Comparison of ENCODE assay signal across 12 cellular contexts in genomic region chr19:15249560-15249874, GRCh38. TPM values are rescaled to one million over a fixed set of nuclear protein-coding genes. Genes with fewer than 3 reads are reported as not detected.
A peak's percentile ranks its signal among the peaks of the same experiment; 100 is the strongest.
DNase-seq lines count a peak whose midpoint lies in the region; ATAC-seq and TF ChIP-seq lines count a peak whose summit lies in the region.
"Had no signal": no experiment of that assay in that cellular context is flagged by ENCODE, and none has a peak within 500 bp of the region (broad histone marks: within the 10 kb centered on the region; RNA-seq: fewer than 3 reads in every experiment).

No MANE protein-coding gene starts in this region.

- no peak overlapping the region for H3K4ac ChIP-seq in neuronal stem cell (ENCODE audit: low read length)

- DNase-seq in breast epithelium (ENCODE audit: low spot score in 2 of 2) (no peak), MCF 10A (ENCODE audit: unreplicated experiment) (no peak), epithelial cell of prostate (ENCODE audit: low read depth, low spot score) (no peak), neuronal stem cell (ENCODE audit: low spot score) (no peak), upper lobe of left lung (no peak), NCI-H2196 (lab: John Stamatoyannopoulos, UW; ENCODE audit: unreplicated experiment) (no peak), NCI-H345 (lab: John Stamatoyannopoulos, UW) (no peak), NCI-H2227 treated with DMSO at 0.1 percent for 48 hours (lab: John Stamatoyannopoulos, UW) (no peak)
- DNase-seq: activated CD4-positive, alpha-beta T cell treated with anti-CD3 and anti-CD28 coated beads for 48 hours; GF-D8; SHP77 treated with DMSO at 0.1 percent for 48 hours had no signal

- no peak overlapping the region for H2BK15ac ChIP-seq in neuronal stem cell (ENCODE audit: low read length)

- H4K91ac ChIP-seq in neuronal stem cell (ENCODE audit: low read depth, low read length, poor library complexity), result peak overlapping the region; percentile 16

- no peak overlapping the region for H3K27ac Mint-ChIP-seq in MCF 10A (ENCODE audit: low read depth, unreplicated experiment)
- H3K27ac Mint-ChIP-seq: activated naive CD4-positive, alpha-beta T cell treated with anti-CD3 and anti-CD28 coated beads, Interleukin-2, amount 50 U/mL, for 24 hours had no signal

- TF ChIP-seq CTCF in breast epithelium (IDR thresholded peaks at IDR 0.05) (no peak), MCF 10A (IDR thresholded peaks at IDR 0.05; ENCODE audit: unreplicated experiment) (no peak), upper lobe of left lung (IDR thresholded peaks at IDR 0.05) (peak in 1 of 6 experiments; percentile 9)

- no peak overlapping the region for H4K8ac ChIP-seq in neuronal stem cell (ENCODE audit: low read depth, low read length)

- TF ChIP-seq POLR2A in breast epithelium (IDR thresholded peaks at IDR 0.05), result no peak
- TF ChIP-seq POLR2A in upper lobe of left lung (IDR thresholded peaks at IDR 0.05), result no peak

- TF ChIP-seq EP300 in upper lobe of left lung (IDR thresholded peaks at IDR 0.05), result no peak

- intact Hi-C loops in breast epithelium (cut with DNase I; ENCODE audit: low total_unique reads), result loop anchor here (10.0 kb wide), 1 partner anchor 65 kb away; no protein-coding TSS in a partner anchor
- intact Hi-C loops in MCF 10A (cut with micrococcal nuclease), result no loop called here

- H2BK12ac ChIP-seq in neuronal stem cell (ENCODE audit: low read length), result no peak overlapping the region

- no peak overlapping the region for H3K23ac ChIP-seq in neuronal stem cell (ENCODE audit: low read depth, low read length, poor library complexity)

- CTCF ChIA-PET in MCF 10A (lab: Yijun Ruan, JAX), result interaction anchor here (0.6 to 4.5 kb wide), 10 partner anchors 11 to 473 kb away, joined by 3 to 25 read pairs (median 4); no protein-coding TSS in a partner anchor

- no peak overlapping the region for H3K18ac ChIP-seq in neuronal stem cell (ENCODE audit: low read length)

- H3K79me1 ChIP-seq in neuronal stem cell (ENCODE audit: low read depth, low read length), result peaks cover 17% of the 10 kb centered on the region

- peaks cover 36 to 39% of the 10 kb centered on the region in 2 donors for H3K4me1 ChIP-seq in breast epithelium
- H3K4me1 ChIP-seq in neuronal stem cell (ENCODE audit: control insufficient read depth in 2 of 2, insufficient read depth in 1 of 2, low read depth in 1 of 2, low read length in 2 of 2), result peaks cover 0 to 26% of the 10 kb centered on the region in 2 donors
- peaks cover 38 to 50% (median 46%) of the 10 kb centered on the region in 4 donors for H3K4me1 ChIP-seq in upper lobe of left lung

- peaks cover 4% of the 10 kb centered on the region for H3K36me3 ChIP-seq in breast epithelium
- H3K36me3 ChIP-seq in neuronal stem cell (replicated peaks in 1 of 2; ENCODE audit: control insufficient read depth in 2 of 2, insufficient read depth in 2 of 2, low read length in 2 of 2), result peaks cover 64 to 98% of the 10 kb centered on the region in 2 donors
- H3K36me3 ChIP-seq in upper lobe of left lung, result peaks cover 29 to 100% (median 80%) of the 10 kb centered on the region in 4 donors

- H3K9me3 Mint-ChIP-seq in MCF 10A (ENCODE audit: unreplicated experiment), result no peaks in the 10 kb centered on the region
- H3K9me3 Mint-ChIP-seq: activated naive CD4-positive, alpha-beta T cell treated with anti-CD3 and anti-CD28 coated beads, Interleukin-2, amount 50 U/mL, for 24 hours had no signal

- POLR2A ChIA-PET in MCF 10A (lab: Yijun Ruan, JAX), result interaction anchor here (0.7 to 2.1 kb wide), 5 partner anchors 16 to 169 kb away, joined by 3 to 6 read pairs (median 4); partner anchors contain the start of gene AKAP8L

- no peak overlapping the region for H2AFZ ChIP-seq in neuronal stem cell (ENCODE audit: low read length)

- H3K27ac ChIP-seq in breast epithelium (peak overlapping the region; percentile 81 to 88), epithelial cell of prostate (peak overlapping the region; percentile 19), neuronal stem cell (replicated peaks; ENCODE audit: low read length) (peak overlapping the region; percentile 17), upper lobe of left lung (peak overlapping the region; percentile 80 to 90 (median 84))

- H3K4me3 Mint-ChIP-seq in MCF 10A (ENCODE audit: unreplicated experiment), result no peak overlapping the region
- H3K4me3 Mint-ChIP-seq: activated naive CD4-positive, alpha-beta T cell treated with anti-CD3 and anti-CD28 coated beads, Interleukin-2, amount 50 U/mL, for 24 hours had no signal

- no peak overlapping the region for H2BK120ac ChIP-seq in neuronal stem cell (ENCODE audit: low read depth, low read length)

- no peak overlapping the region for H2AK5ac ChIP-seq in neuronal stem cell (ENCODE audit: low read depth, low read length)

- ATAC-seq in upper lobe of left lung (ENCODE audit: low FRiP score in 2 of 2), result no peak

- H3K4me3 ChIP-seq in breast epithelium, result peak overlapping the region in 1 of 3 donors; percentile 21
- H3K4me3 ChIP-seq in neuronal stem cell (ENCODE audit: low read length in 2 of 2), result no peak overlapping the region
- H3K4me3 ChIP-seq in upper lobe of left lung, result no peak overlapping the region

- no peaks in the 10 kb centered on the region for H3K27me3 Mint-ChIP-seq in MCF 10A (ENCODE audit: insufficient read depth, unreplicated experiment)
- H3K27me3 Mint-ChIP-seq: activated naive CD4-positive, alpha-beta T cell treated with anti-CD3 and anti-CD28 coated beads, Interleukin-2, amount 50 U/mL, for 24 hours had no signal

- H3K27me3 ChIP-seq in breast epithelium, result no peaks in the 10 kb centered on the region
- no peaks in the 10 kb centered on the region for H3K27me3 ChIP-seq in neuronal stem cell (ENCODE audit: control insufficient read depth in 3 of 3, insufficient read depth in 3 of 3, low read depth in 1 of 3, low read length in 3 of 3)
- H3K27me3 ChIP-seq in upper lobe of left lung, result no peaks in the 10 kb centered on the region

- H2BK5ac ChIP-seq in neuronal stem cell (ENCODE audit: low read length), result peak overlapping the region; percentile 27

- H3K9ac ChIP-seq in neuronal stem cell (ENCODE audit: low read depth, low read length, poor library complexity), result no peak overlapping the region

- H3K4me2 ChIP-seq in neuronal stem cell (ENCODE audit: insufficient read depth, low read length, poor library complexity, severe bottlenecking), result no peak overlapping the region

- BruUV-seq in MCF 10A (replicated peaks; lab: Mats Ljungman, UMichigan), result no TSS peak

- H3K14ac ChIP-seq in neuronal stem cell (ENCODE audit: low read length), result no peak overlapping the region

- H3K9me3 ChIP-seq in breast epithelium, result no peaks in the 10 kb centered on the region
- no peaks in the 10 kb centered on the region for H3K9me3 ChIP-seq in neuronal stem cell (replicated peaks in 1 of 2; ENCODE audit: control insufficient read depth in 2 of 2, insufficient read depth in 1 of 2, low read depth in 1 of 2, low read length in 2 of 2)
- H3K9me3 ChIP-seq in upper lobe of left lung, result no peaks in the 10 kb centered on the region

- no CpG with 5 or more reads among the region's 5 CpGs for WGBS in neuronal stem cell (ENCODE audit: extremely low coverage in 2 of 2, insufficient read length in 2 of 2, insufficient replicate concordance in 1 of 2), 2 donors
- 73 to 79% methylated on average over 5 of the region's 5 CpGs for WGBS in upper lobe of left lung, 2 donors

- H3K4me1 Mint-ChIP-seq in MCF 10A (ENCODE audit: insufficient read depth, unreplicated experiment), result peaks cover 31% of the 10 kb centered on the region
- H3K4me1 Mint-ChIP-seq: activated naive CD4-positive, alpha-beta T cell treated with anti-CD3 and anti-CD28 coated beads, Interleukin-2, amount 50 U/mL, for 24 hours had no signal

- H3K36me3 Mint-ChIP-seq in MCF 10A (ENCODE audit: insufficient read depth, unreplicated experiment), result peaks cover 72% of the 10 kb centered on the region

RNA-seq across cellular contexts. Expression of gene EPHX3, which starts 17.3 kb away (rescaled TPM):
- under 1 TPM in 1 of 3 donors, not detected in 2; 0.29 TPM for total RNA-seq in breast epithelium
- total RNA-seq in MCF 10A (2022), result 0.96 and 1.1 TPM in 2 replicates
- polyA plus RNA-seq in neuronal stem cell (2013, experiment 1 of 2), result 1.1 TPM
- polyA plus RNA-seq in neuronal stem cell (2013, experiment 2 of 2), result 1.1 TPM
- 1 to 10 TPM; 2.0 to 4.8 (median 2.3) TPM for total RNA-seq in upper lobe of left lung

RNA-seq across cellular contexts. Expression of gene NOTCH3, which starts 48.7 kb away (rescaled TPM):
- total RNA-seq in breast epithelium (10 to 100 TPM; 22.0 to 36.4 (median 22.7) TPM), MCF 10A (2022) (3.7 and 7.7 TPM in 2 replicates), upper lobe of left lung (10 to 100 TPM; 23.9 to 56.6 (median 43.1) TPM)
- 33.0 TPM for polyA plus RNA-seq in neuronal stem cell (2013, experiment 1 of 2)
- polyA plus RNA-seq in neuronal stem cell (2013, experiment 2 of 2), result 33.5 TPM

Comparison
In these comparisons a context has a peak if more than half of its experiments do, and no peak if none do; other contexts are left out.
1. H3K27ac ChIP-seq: peak in every context shown above with its lines; median percentile 84 in breast epithelium; 84 in upper lobe of left lung; 19 in epithelial cell of prostate; 17 in neuronal stem cell.